Comparison of ENCODE assay signal across 23 cellular contexts in genomic region chr3:73933585-73933984, GRCh38.
"Had no signal": no experiment of that assay in that cellular context is flagged by ENCODE, and none has a peak within 500 bp of the region (broad histone marks: within the 10 kb centered on the region; RNA-seq: fewer than 3 reads in every experiment).

No MANE protein-coding gene starts in this region.

- H3K36me3 ChIP-seq: heart right ventricle, sigmoid colon, spleen, suprapubic skin, thoracic aorta, tibial artery, uterus had no signal

- H3K4me1 ChIP-seq: heart right ventricle, parathyroid adenoma, psoas muscle, sigmoid colon, spleen, suprapubic skin, tibial artery, uterus had no signal

- H3K27me3 ChIP-seq: heart right ventricle, hepatocyte, sigmoid colon, spleen, suprapubic skin, tibial artery, uterus had no signal

- H3K9me3 ChIP-seq: heart right ventricle, mucosa of descending colon, psoas muscle, sigmoid colon, suprapubic skin, thoracic aorta, tibial artery, uterus had no signal

- DNase-seq: heart right ventricle; islet precursor cell; mesendoderm; midbrain; mucosa of descending colon; naive thymus-derived CD4-positive, alpha-beta T cell; nucleus accumbens; psoas muscle; sigmoid colon; small intestine; spleen; stimulated activated CD4-positive, alpha-beta T cell treated with anti-CD3 and anti-CD28 coated beads, Interleukin-4, amount 100 ng/mL, for 24 hours; stimulated activated naive CD4-positive, alpha-beta T cell; tibial artery; uterus had no signal

- H3K4me3 ChIP-seq: heart right ventricle, hepatocyte, lung, mucosa of descending colon, psoas muscle, sigmoid colon, spleen, suprapubic skin, thoracic aorta, tibial artery, uterus had no signal

- H3K27ac ChIP-seq: hepatocyte, parathyroid adenoma, psoas muscle, sigmoid colon, spleen, suprapubic skin, thoracic aorta, tibial artery, uterus had no signal

- ATAC-seq: left lobe of liver; mucosa of descending colon; naive thymus-derived CD4-positive, alpha-beta T cell; natural killer cell treated with Interleukin-12 subunit alpha and Interleukin-12 subunit beta and Interleukin-15 and Interleukin-18, amount 100 ng/mL, for 72 hours; psoas muscle; stimulated activated effector memory CD8-positive, alpha-beta T cell treated with anti-CD3 and anti-CD28 coated beads, Interleukin-12 subunit alpha, Interleukin-12 subunit beta, amount 100 ng/mL, for 72 hours had no signal
